In the genomic region with DNA sequence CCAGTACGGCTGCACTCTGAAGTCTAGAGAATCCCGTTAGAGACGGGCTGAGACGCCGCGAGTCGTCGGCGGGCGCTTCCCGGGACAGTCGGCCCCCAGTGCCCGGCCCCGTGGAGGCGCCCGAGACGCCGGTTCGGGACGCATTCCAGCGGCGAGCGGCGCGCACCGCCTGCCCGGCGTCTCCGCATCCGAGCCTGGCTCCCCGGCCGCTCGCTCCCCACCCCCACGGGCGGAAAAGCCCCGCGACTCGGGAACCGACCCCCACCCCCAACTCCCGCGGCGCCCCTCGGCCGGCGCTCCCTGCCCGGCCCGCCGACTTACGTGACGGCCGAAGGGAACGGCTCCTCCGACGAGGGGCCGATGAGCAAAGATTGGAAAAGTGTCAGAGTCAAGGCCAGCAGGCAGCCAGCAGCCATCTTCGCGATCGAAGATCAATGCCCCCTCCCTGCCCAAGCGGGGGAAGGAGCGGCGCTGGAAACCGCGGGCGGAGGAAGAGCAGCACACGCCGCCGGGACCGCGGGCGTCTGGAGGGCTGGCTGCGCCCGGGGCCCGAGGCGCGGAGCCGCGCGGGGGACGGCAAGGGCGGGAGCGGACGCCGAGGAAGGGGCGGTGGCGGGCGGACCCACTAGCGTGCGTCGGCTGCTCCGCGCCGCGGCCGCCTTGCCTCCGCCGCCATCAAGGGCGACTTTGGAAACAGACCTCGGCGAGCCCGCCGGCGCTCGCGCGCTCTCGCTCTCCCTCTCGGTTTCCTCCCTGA, we compare ENCODE assay signal across 8 cellular contexts. TPM values are rescaled to one million over a fixed set of nuclear protein-coding genes. Genes with fewer than 3 reads are reported as not detected.
DNase-seq lines count a peak whose midpoint lies in the region; TF ChIP-seq lines count a peak whose summit lies in the region.

A gene (minus strand): TSS at position 734 of the 757 bp plus-strand sequence.

- H3K4me3 ChIP-seq in NB4 (ENCODE audit: low read depth, low read length) (peak within 1 kb of the TSS; percentile 32), astrocyte of the spinal cord (ENCODE audit: low read depth, low read length) (peak within 1 kb of the TSS; percentile 78), hepatocyte (peak within 1 kb of the TSS; percentile 75), rectal smooth muscle tissue (ENCODE audit: low read length) (peak within 1 kb of the TSS; percentile 82)

- H3K27ac Mint-ChIP-seq in activated CD4-positive, alpha-beta T cell treated with anti-CD3 and anti-CD28 coated beads, Interleukin-2, amount 10 ng/mL, durations not matched to agents 24 days and 14 days, result no peak within 1 kb of the TSS

- H3K9me3 ChIP-seq in hepatocyte (ENCODE audit: low read depth), result no peaks in the 10 kb centered on the region

- H3K79me2 ChIP-seq in hepatocyte, result no peaks in the 10 kb centered on the region

- H3K4me3 Mint-ChIP-seq in activated CD4-positive, alpha-beta T cell treated with anti-CD3 and anti-CD28 coated beads, Interleukin-2, amount 10 ng/mL, durations not matched to agents 24 days and 14 days, result peak within 1 kb of the TSS; percentile 31

- peaks cover 45% of the 10 kb centered on the region for H3K27me3 Mint-ChIP-seq in activated CD4-positive, alpha-beta T cell treated with anti-CD3 and anti-CD28 coated beads, Interleukin-2, amount 10 ng/mL, durations not matched to agents 24 days and 14 days

- DNase-seq in activated CD4-positive, alpha-beta T cell treated with anti-CD3 and anti-CD28 coated beads, Interleukin-2, amount 10 ng/mL, durations not matched to agents 24 days and 14 days, result peak; percentile 56
- no peak for DNase-seq in activated CD4-positive, alpha-beta T cell treated with anti-CD3 and anti-CD28 coated beads for 1 hour
- DNase-seq in NB4 (ENCODE audit: low read depth) (peak; percentile 67), astrocyte of the spinal cord (ENCODE audit: low read depth, low spot score) (peak; percentile 59), hepatocyte (ENCODE audit: low spot score) (peak; percentile 46), GF-D8 (lab: John Stamatoyannopoulos, UW) (no peak)
- DNase-seq in activated effector memory CD4-positive, alpha-beta T cell treated with anti-CD3 and anti-CD28 coated beads, Interleukin-2, amount 50 U/mL, for 16 hours, result no peak

- in situ Hi-C loops in astrocyte of the spinal cord (cut with HindIII; ENCODE audit: low sequenced_read_pairs), result no loop called here

- H2AFZ ChIP-seq in hepatocyte, result peak within 1 kb of the TSS; percentile 93

- no peaks in the 10 kb centered on the region for H3K9me2 ChIP-seq in hepatocyte (replicated peaks; ENCODE audit: insufficient read depth)

- intact Hi-C loops in activated CD4-positive, alpha-beta T cell treated with anti-CD3 and anti-CD28 coated beads, Interleukin-2, amount 10 ng/mL, durations not matched to agents 24 days and 14 days (cut with micrococcal nuclease), result no loop called here

- under 1% methylated on average over 71 of the region's 107 CpGs for WGBS in hepatocyte (ENCODE audit: low lambda C conversion rate, missing lambda C conversion rate)

- H3K4me1 ChIP-seq in hepatocyte (ENCODE audit: insufficient read depth), result no peaks in the 10 kb centered on the region
- H3K4me1 ChIP-seq in rectal smooth muscle tissue (ENCODE audit: control insufficient read depth, insufficient read depth, low read length), result peaks cover 3% of the 10 kb centered on the region

- H3K36me3 ChIP-seq in hepatocyte (replicated peaks; ENCODE audit: insufficient read depth, low read depth), result no peaks in the 10 kb centered on the region
- H3K36me3 ChIP-seq in rectal smooth muscle tissue (ENCODE audit: control insufficient read depth, insufficient read depth, low read length), result no peaks in the 10 kb centered on the region

- no peaks in the 10 kb centered on the region for H3K4me1 Mint-ChIP-seq in activated CD4-positive, alpha-beta T cell treated with anti-CD3 and anti-CD28 coated beads, Interleukin-2, amount 10 ng/mL, durations not matched to agents 24 days and 14 days

- H3K27ac ChIP-seq in hepatocyte (peak within 1 kb of the TSS; percentile 80), rectal smooth muscle tissue (ENCODE audit: low read depth, low read length) (peak within 1 kb of the TSS; percentile 93)

- no peaks in the 10 kb centered on the region for H3K36me3 Mint-ChIP-seq in activated CD4-positive, alpha-beta T cell treated with anti-CD3 and anti-CD28 coated beads, Interleukin-2, amount 10 ng/mL, durations not matched to agents 24 days and 14 days (ENCODE audit: low read depth)

- no peak for TF ChIP-seq CTCF in NB4 (IDR thresholded peaks at IDR 0.05; ENCODE audit: low read depth, low read length)
- TF ChIP-seq CTCF in astrocyte of the spinal cord (IDR thresholded peaks at IDR 0.05; ENCODE audit: low read depth, low read length), result no peak
- no peak for TF ChIP-seq CTCF in hepatocyte (IDR thresholded peaks at IDR 0.05; ENCODE audit: poor library complexity)

- TF ChIP-seq POLR2A in NB4 (IDR thresholded peaks at IDR 0.05; ENCODE audit: extremely low read depth, insufficient read length), result no peak

- no peaks in the 10 kb centered on the region for H3K9me3 Mint-ChIP-seq in activated CD4-positive, alpha-beta T cell treated with anti-CD3 and anti-CD28 coated beads, Interleukin-2, amount 10 ng/mL, durations not matched to agents 24 days and 14 days

- peak within 1 kb of the TSS; percentile 40 for H3K9ac ChIP-seq in rectal smooth muscle tissue (ENCODE audit: low read length)

- H3K27me3 ChIP-seq in hepatocyte (peaks cover 25% of the 10 kb centered on the region), rectal smooth muscle tissue (ENCODE audit: control insufficient read depth, insufficient read depth, low read length) (no peaks in the 10 kb centered on the region)

- H3K4me2 ChIP-seq in hepatocyte, result peak within 1 kb of the TSS; percentile 91

- peaks cover 4% of the 10 kb centered on the region for H4K20me1 ChIP-seq in hepatocyte (ENCODE audit: insufficient read depth, poor library complexity, severe bottlenecking)

RNA-seq across cellular contexts. Expression of the gene that starts here (rescaled TPM):
- not detected in 2 replicates for total RNA-seq in activated CD4-positive, alpha-beta T cell treated with anti-CD3 and anti-CD28 coated beads, Interleukin-2, amount 10 ng/mL, durations not matched to agents 24 days and 14 days
- total RNA-seq in hepatocyte, result 9.0 and 18.9 TPM in 2 replicates
- 2.2 and 3.1 TPM in 2 replicates for polyA plus RNA-seq in hepatocyte

Comparison
In these comparisons a context has a peak if more than half of its experiments do, and no peak if none do; other contexts are left out.
1. Peak in DNase-seq in activated CD4-positive, alpha-beta T cell treated with anti-CD3 and anti-CD28 coated beads, Interleukin-2, amount 10 ng/mL, durations not matched to agents 24 days and 14 days; RNA of the gene not detected or under 1 TPM.
2. DNase-seq: peak in NB4 (single experiment), astrocyte of the spinal cord (single experiment) and hepatocyte (single experiment); none in activated CD4-positive, alpha-beta T cell treated with anti-CD3 and anti-CD28 coated beads for 1 hour (single experiment), activated effector memory CD4-positive, alpha-beta T cell treated with anti-CD3 and anti-CD28 coated beads, Interleukin-2, amount 50 U/mL, for 16 hours (single experiment) and GF-D8 (single experiment).
3. H3K4me3 ChIP-seq: peak in every context shown above with its lines; median percentile 82 in rectal smooth muscle tissue; 78 in astrocyte of the spinal cord; 75 in hepatocyte; 32 in NB4.